In the genomic region with DNA sequence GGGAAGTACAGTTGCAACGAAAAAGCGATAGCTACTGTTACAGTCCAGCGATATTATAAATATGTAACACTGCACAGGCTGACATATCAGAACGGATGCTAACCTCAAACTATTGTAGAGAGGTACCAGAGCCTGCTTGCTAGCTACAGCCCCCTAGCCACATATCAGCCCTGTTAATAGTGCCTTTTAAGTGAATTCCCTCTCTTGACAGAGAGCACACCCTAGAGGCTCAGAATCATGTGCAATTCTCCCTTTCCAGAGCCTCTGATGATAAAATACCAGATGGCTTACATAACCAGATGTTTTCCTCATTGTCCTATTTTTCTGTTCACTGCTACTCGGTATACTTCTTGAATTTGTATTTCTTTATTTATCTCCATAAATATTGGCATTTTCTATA, we compare ENCODE assay signal across 1 cellular context.
TF ChIP-seq lines count a peak whose summit lies in the region.

No MANE protein-coding gene starts in this region.

TF ChIP-seq in IMR-90, 13 proteins besides CTCF, POLR2A, EP300 and RAD21:
- TF ChIP-seq, protein P1, sequence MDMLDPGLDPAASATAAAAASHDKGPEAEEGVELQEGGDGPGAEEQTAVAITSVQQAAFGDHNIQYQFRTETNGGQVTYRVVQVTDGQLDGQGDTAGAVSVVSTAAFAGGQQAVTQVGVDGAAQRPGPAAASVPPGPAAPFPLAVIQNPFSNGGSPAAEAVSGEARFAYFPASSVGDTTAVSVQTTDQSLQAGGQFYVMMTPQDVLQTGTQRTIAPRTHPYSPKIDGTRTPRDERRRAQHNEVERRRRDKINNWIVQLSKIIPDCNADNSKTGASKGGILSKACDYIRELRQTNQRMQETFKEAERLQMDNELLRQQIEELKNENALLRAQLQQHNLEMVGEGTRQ (IDR thresholded peaks at IDR 0.05; ENCODE audit: low read depth, low read length), result no peak
- TF ChIP-seq MXI1 (IDR thresholded peaks at IDR 0.05; ENCODE audit: borderline replicate concordance, low read depth, low read length) (no peak), MAZ (IDR thresholded peaks at IDR 0.05; ENCODE audit: borderline replicate concordance, low read depth, low read length) (no peak), RFX5 (IDR thresholded peaks at IDR 0.05; ENCODE audit: low read depth, low read length) (no peak), BHLHE40 (IDR thresholded peaks at IDR 0.05; ENCODE audit: low read depth, low read length) (no peak), NFE2L2 (IDR thresholded peaks at IDR 0.05; ENCODE audit: low read depth, low read length) (no peak), ELK1 (IDR thresholded peaks at IDR 0.05; ENCODE audit: borderline replicate concordance, low read depth, low read length) (no peak), CEBPB (IDR thresholded peaks at IDR 0.05; ENCODE audit: low read depth, low read length) (no peak), RCOR1 (IDR thresholded peaks at IDR 0.05; ENCODE audit: insufficient replicate concordance, low read length) (no peak), CHD1 (IDR thresholded peaks at IDR 0.05; ENCODE audit: low read depth, low read length) (no peak), SMC3 (IDR thresholded peaks at IDR 0.05; ENCODE audit: low read depth, low read length) (no peak), FOS (IDR thresholded peaks at IDR 0.05; ENCODE audit: low read depth, low read length) (no peak), MAFK (IDR thresholded peaks at IDR 0.05; ENCODE audit: low read depth, low read length) (no peak)
TF ChIP-seq in IMR-90: peak in this region for 0.
